Comparison of ENCODE assay signal across 1 cellular context in genomic region chr10:75297021-75297599, GRCh38.
TF ChIP-seq lines count a peak whose summit lies in the region.

No MANE protein-coding gene starts in this region.

TF ChIP-seq in SK-N-SH, 30 proteins besides CTCF, POLR2A, EP300 and RAD21 (continued from another document):
- TF ChIP-seq REST (IDR thresholded peaks at IDR 0.05; ENCODE audit: low read depth, low read length) (no peak), NRF1 (IDR thresholded peaks at IDR 0.05; ENCODE audit: low read depth, low read length) (no peak), FOXM1 (IDR thresholded peaks at IDR 0.05; ENCODE audit: low read depth) (no peak)
